Comparison of ENCODE assay signal across 17 cellular contexts in the genomic region with DNA sequence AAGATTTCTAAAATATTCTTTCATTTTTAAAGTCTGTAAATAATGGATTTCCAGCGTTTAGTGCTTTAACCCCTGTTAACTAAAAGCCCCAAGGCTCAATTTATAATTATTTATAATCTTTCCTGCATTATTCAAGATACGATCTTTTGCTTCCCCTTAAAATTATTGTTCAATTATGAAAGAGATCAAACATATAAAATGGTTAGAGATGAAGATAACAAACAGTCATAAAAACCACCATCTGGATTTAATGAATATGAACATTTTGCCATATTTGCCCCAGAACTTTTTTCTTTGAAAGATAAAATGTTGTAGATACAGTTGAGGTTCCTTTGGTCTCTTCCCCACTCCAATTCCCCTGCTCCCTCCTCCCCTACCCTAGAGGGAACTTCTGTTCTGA. TPM values are rescaled to one million over a fixed set of nuclear protein-coding genes. Genes with fewer than 3 reads are reported as not detected.
DNase-seq lines count a peak whose midpoint lies in the region; ATAC-seq and TF ChIP-seq lines count a peak whose summit lies in the region.
"Had no signal": no experiment of that assay in that cellular context is flagged by ENCODE, and none has a peak within 500 bp of the region (broad histone marks: within the 10 kb centered on the region; RNA-seq: fewer than 3 reads in every experiment).

No MANE protein-coding gene starts in this region.

- 73 to 80% (median 74%) methylated on average over 2 of the region's 2 CpGs for WGBS in ovary, 3 donors

- no peaks in the 10 kb centered on the region for H3K4me1 ChIP-seq in ovary (ENCODE audit: insufficient read depth)
- H3K4me1 ChIP-seq: HAP-1 had no signal

- TF ChIP-seq CTCF in 22Rv1 (IDR thresholded peaks at IDR 0.05) (no peak), ovary (IDR thresholded peaks at IDR 0.05) (no peak)

- intact Hi-C loops in ovary (cut with DNase I) = loop anchor here in 1 of 4 donors (10.0 kb wide), 1 partner anchor 895 kb away; no protein-coding TSS in a partner anchor

- peaks cover 34% of the 10 kb centered on the region for H3K36me3 Mint-ChIP-seq in effector memory CD8-positive, alpha-beta T cell (ENCODE audit: insufficient read depth)
- H3K36me3 Mint-ChIP-seq in stimulated activated effector memory CD8-positive, alpha-beta T cell treated with anti-CD3 and anti-CD28 coated beads, Interleukin-12 subunit alpha, Interleukin-12 subunit beta, amount 100 ng/mL, for 72 hours = peaks cover 32% of the 10 kb centered on the region
- peaks cover 38% of the 10 kb centered on the region for H3K36me3 Mint-ChIP-seq in activated T-cell treated with anti-CD3 and anti-CD28 coated beads, Interleukin-2, amount 50 U/mL, for 24 hours (ENCODE audit: low read depth)

- DNase-seq in SK-N-MC (ENCODE audit: low read depth, low spot score) (peak; percentile 55), HuH-7 (ENCODE audit: low spot score) (no peak), ovary (no peak)
- DNase-seq in effector memory CD8-positive, alpha-beta T cell = no peak
- no peak for DNase-seq in stimulated activated effector memory CD8-positive, alpha-beta T cell treated with anti-CD3 and anti-CD28 coated beads, Interleukin-12 subunit alpha, Interleukin-12 subunit beta, amount 100 ng/mL, for 72 hours (ENCODE audit: low spot score in 2 of 2)
- DNase-seq in activated T-cell treated with anti-CD3 and anti-CD28 coated beads, Interleukin-2, amount 50 U/mL, for 24 hours = no peak
- DNase-seq: C1 segment of cervical spinal cord; Calu3; CD4-positive, alpha-beta memory T cell; COR-L47; DMS53; DMS79 treated with DMSO at 0.1 percent for 48 hours; GF-D8; GOT3; HFFc6 had no signal

- H3K36me3 ChIP-seq in SK-N-MC (ENCODE audit: insufficient read depth, low read length) (no peaks in the 10 kb centered on the region), ovary (no peaks in the 10 kb centered on the region)
- H3K36me3 ChIP-seq: HAP-1 had no signal

- no peaks in the 10 kb centered on the region for H3K27me3 Mint-ChIP-seq in effector memory CD8-positive, alpha-beta T cell
- H3K27me3 Mint-ChIP-seq in activated T-cell treated with anti-CD3 and anti-CD28 coated beads, Interleukin-2, amount 50 U/mL, for 24 hours = no peaks in the 10 kb centered on the region
- H3K27me3 Mint-ChIP-seq: CD4-positive, alpha-beta memory T cell had no signal

- H3K27ac ChIP-seq in 22Rv1 (0 out of 2 replicates have a peak overlapping the region, but pooled peaks have one; percentile 14), SK-N-MC (peak overlapping the region; percentile 84; the same call in 1 of the 2 replicates), ovary (no peak overlapping the region)

- H3K9me3 Mint-ChIP-seq in effector memory CD8-positive, alpha-beta T cell = peaks cover 0 to 3% of the 10 kb centered on the region in 2 donors
- peaks cover 7% of the 10 kb centered on the region for H3K9me3 Mint-ChIP-seq in stimulated activated effector memory CD8-positive, alpha-beta T cell treated with anti-CD3 and anti-CD28 coated beads, Interleukin-12 subunit alpha, Interleukin-12 subunit beta, amount 100 ng/mL, for 72 hours
- H3K9me3 Mint-ChIP-seq in activated T-cell treated with anti-CD3 and anti-CD28 coated beads, Interleukin-2, amount 50 U/mL, for 24 hours = peaks cover 13% of the 10 kb centered on the region
- H3K9me3 Mint-ChIP-seq: HFFc6 had no signal

- H3K9me3 ChIP-seq in SK-N-MC (ENCODE audit: low read depth, low read length) = no peaks in the 10 kb centered on the region
- no peaks in the 10 kb centered on the region for H3K9me3 ChIP-seq in ovary

- H3K27ac Mint-ChIP-seq in effector memory CD8-positive, alpha-beta T cell = peak overlapping the region; percentile 15 to 75
- peak overlapping the region; percentile 10 for H3K27ac Mint-ChIP-seq in stimulated activated effector memory CD8-positive, alpha-beta T cell treated with anti-CD3 and anti-CD28 coated beads, Interleukin-12 subunit alpha, Interleukin-12 subunit beta, amount 100 ng/mL, for 72 hours
- no peak overlapping the region for H3K27ac Mint-ChIP-seq in activated T-cell treated with anti-CD3 and anti-CD28 coated beads, Interleukin-2, amount 50 U/mL, for 24 hours
- H3K27ac Mint-ChIP-seq: HFFc6 had no signal

- no peak overlapping the region for H3K4me3 Mint-ChIP-seq in effector memory CD8-positive, alpha-beta T cell
- no peak overlapping the region for H3K4me3 Mint-ChIP-seq in stimulated activated effector memory CD8-positive, alpha-beta T cell treated with anti-CD3 and anti-CD28 coated beads, Interleukin-12 subunit alpha, Interleukin-12 subunit beta, amount 100 ng/mL, for 72 hours
- no peak overlapping the region for H3K4me3 Mint-ChIP-seq in activated T-cell treated with anti-CD3 and anti-CD28 coated beads, Interleukin-2, amount 50 U/mL, for 24 hours
- H3K4me3 Mint-ChIP-seq: CD4-positive, alpha-beta memory T cell; HFFc6 had no signal

- peaks cover 12 to 30% of the 10 kb centered on the region in 2 donors for H3K4me1 Mint-ChIP-seq in effector memory CD8-positive, alpha-beta T cell (ENCODE audit: low read depth in 2 of 2)
- H3K4me1 Mint-ChIP-seq in stimulated activated effector memory CD8-positive, alpha-beta T cell treated with anti-CD3 and anti-CD28 coated beads, Interleukin-12 subunit alpha, Interleukin-12 subunit beta, amount 100 ng/mL, for 72 hours = peaks cover 19% of the 10 kb centered on the region
- H3K4me1 Mint-ChIP-seq in activated T-cell treated with anti-CD3 and anti-CD28 coated beads, Interleukin-2, amount 50 U/mL, for 24 hours (ENCODE audit: low read depth) = peaks cover 12% of the 10 kb centered on the region

- no peaks in the 10 kb centered on the region for H3K27me3 ChIP-seq in ovary

- no peak for TF ChIP-seq EP300 in ovary (IDR thresholded peaks at IDR 0.05)

- ATAC-seq in effector memory CD8-positive, alpha-beta T cell (replicated peaks) = no peak
- no peak for ATAC-seq in stimulated activated effector memory CD8-positive, alpha-beta T cell treated with anti-CD3 and anti-CD28 coated beads, Interleukin-12 subunit alpha, Interleukin-12 subunit beta, amount 100 ng/mL, for 72 hours

- no peak overlapping the region for H3K9ac ChIP-seq in SK-N-MC (ENCODE audit: insufficient read length)

- H3K4me3 ChIP-seq in SK-N-MC (peak overlapping the region; percentile 36), ovary (no peak overlapping the region)
- H3K4me3 ChIP-seq: HAP-1 had no signal

- no peak for TF ChIP-seq POLR2A in ovary (IDR thresholded peaks at IDR 0.05)

RNA-seq across cellular contexts. Expression of a gene that starts 17.6 kb away (rescaled TPM):
- total RNA-seq in ovary = 10 to 100 TPM; 25.4 to 49.4 (median 39.3) TPM
- polyA plus RNA-seq in ovary = 10 to 100 TPM; 22.5 to 46.2 TPM

RNA-seq across cellular contexts. Expression of a gene that starts 25.0 kb away (rescaled TPM):
- total RNA-seq in ovary = 10 to 100 TPM; 38.2 to 78.8 (median 62.1) TPM
- polyA plus RNA-seq in ovary = 10 to 100 TPM; 75.1 to 86.6 TPM

RNA-seq across cellular contexts. Expression of a gene that starts 53.4 kb away (rescaled TPM):
- total RNA-seq in ovary = 10 to 100 TPM in 3 of 7 donors, 1 to 10 TPM in 4; 7.9 to 29.1 (median 9.9) TPM
- 10 to 100 TPM; 13.1 to 27.1 TPM for polyA plus RNA-seq in ovary

Comparison
In these comparisons a context has a peak if more than half of its experiments do, and no peak if none do; other contexts are left out.
1. H3K27ac ChIP-seq: peak in 22Rv1 (single experiment) and SK-N-MC (single experiment); none in ovary (0 of 2).